18 cellular contexts compared by ENCODE assay signal in genomic region chr3:48208088-48208487, GRCh38. TPM values are rescaled to one million over a fixed set of nuclear protein-coding genes. Genes with fewer than 3 reads are reported as not detected.
DNase-seq lines count a peak whose midpoint lies in the region; ATAC-seq and TF ChIP-seq lines count a peak whose summit lies in the region.
"Had no signal": no experiment of that assay in that cellular context is flagged by ENCODE, and none has a peak within 500 bp of the region (broad histone marks: within the 10 kb centered on the region; RNA-seq: fewer than 3 reads in every experiment).

No MANE protein-coding gene starts in this region.

- no peaks in the 10 kb centered on the region for H3K9me3 ChIP-seq in right atrium auricular region
- peaks cover 6% of the 10 kb centered on the region; the same call in 1 of the 2 replicates for H3K9me3 ChIP-seq in NT2/D1 (ENCODE audit: insufficient read depth, low read length)
- peaks cover 0 to 4% of the 10 kb centered on the region in 2 donors for H3K9me3 ChIP-seq in neuronal stem cell (replicated peaks in 1 of 2; ENCODE audit: control insufficient read depth in 2 of 2, insufficient read depth in 1 of 2, low read depth in 1 of 2, low read length in 2 of 2)
- H3K9me3 ChIP-seq: Caco-2 had no signal

- H3K4ac ChIP-seq in neuronal stem cell (ENCODE audit: low read length), result no peak overlapping the region

- H3K4me3 ChIP-seq in right atrium auricular region (no peak overlapping the region), NT2/D1 (ENCODE audit: insufficient read length, low read depth) (peak overlapping the region; percentile 11), neuronal stem cell (ENCODE audit: low read length in 2 of 2) (peak overlapping the region in 1 of 2 donors; percentile 10)
- H3K4me3 ChIP-seq: BLaER1 had no signal

- peak overlapping the region; percentile 56 for H2AK5ac ChIP-seq in neuronal stem cell (ENCODE audit: low read depth, low read length)

- H3K36me3 ChIP-seq in right atrium auricular region (no peaks in the 10 kb centered on the region), NT2/D1 (ENCODE audit: insufficient read depth, insufficient read length, low read length) (no peaks in the 10 kb centered on the region), neuronal stem cell (replicated peaks in 1 of 2; ENCODE audit: control insufficient read depth in 2 of 2, insufficient read depth in 2 of 2, low read length in 2 of 2) (no peaks in the 10 kb centered on the region)
- H3K36me3 ChIP-seq: BLaER1 had no signal

- intact Hi-C loops in Right ventricle myocardium inferior (cut with DNase I), result no loop called here

- H3K27me3 ChIP-seq in right atrium auricular region (no peaks in the 10 kb centered on the region), NT2/D1 (ENCODE audit: insufficient read depth, insufficient read length) (no peaks in the 10 kb centered on the region), neuronal stem cell (ENCODE audit: control insufficient read depth in 3 of 3, insufficient read depth in 3 of 3, low read depth in 1 of 3, low read length in 3 of 3) (no peaks in the 10 kb centered on the region)
- H3K27me3 ChIP-seq: BLaER1 had no signal

- no peak overlapping the region for H2AFZ ChIP-seq in neuronal stem cell (ENCODE audit: low read length)

- no CpG with 5 or more reads among the region's 3 CpGs for WGBS in neuronal stem cell (ENCODE audit: extremely low coverage in 2 of 2, insufficient read length in 2 of 2, insufficient replicate concordance in 1 of 2), 2 donors

- H3K27ac ChIP-seq in right atrium auricular region, result no peak overlapping the region
- H3K27ac ChIP-seq in neuronal stem cell (replicated peaks; ENCODE audit: low read length), result no peak overlapping the region
- H3K27ac ChIP-seq: BLaER1, HL-60 had no signal

- H2BK5ac ChIP-seq in neuronal stem cell (ENCODE audit: low read length), result no peak overlapping the region

- H4K91ac ChIP-seq in neuronal stem cell (ENCODE audit: low read depth, low read length, poor library complexity), result no peak overlapping the region

- peak; percentile 76 for ATAC-seq in Right ventricle myocardium inferior
- peak; percentile 20 for ATAC-seq in esophagus mucosa

- H4K8ac ChIP-seq in neuronal stem cell (ENCODE audit: low read depth, low read length), result no peak overlapping the region

- no peak overlapping the region for H3K18ac ChIP-seq in neuronal stem cell (ENCODE audit: low read length)

- H2BK15ac ChIP-seq in neuronal stem cell (ENCODE audit: low read length), result no peak overlapping the region

- no peak overlapping the region for H3K14ac ChIP-seq in neuronal stem cell (ENCODE audit: low read length)

- H3K23ac ChIP-seq in neuronal stem cell (ENCODE audit: low read depth, low read length, poor library complexity), result no peak overlapping the region

- H3K9ac ChIP-seq in NT2/D1 (ENCODE audit: insufficient read length, low read depth), result no peak overlapping the region
- no peak overlapping the region for H3K9ac ChIP-seq in neuronal stem cell (ENCODE audit: low read depth, low read length, poor library complexity)
- H3K9ac ChIP-seq: BLaER1 had no signal

- DNase-seq in Right ventricle myocardium inferior (ENCODE audit: missing footprints) (no peak), right atrium auricular region (ENCODE audit: low spot score) (no peak), NT2/D1 (ENCODE audit: low read depth, low spot score) (no peak), neuronal stem cell (ENCODE audit: low spot score) (no peak), pons (ENCODE audit: low spot score) (no peak), hepatic stellate cell (ENCODE audit: low spot score) (no peak), HPDE6-E6E7 (ENCODE audit: extremely low spot score) (no peak)
- DNase-seq: 8988T, AML-193, Caco-2, DND-41, GF-D8, HCEC 1CT, HFFc6 had no signal

- H2BK120ac ChIP-seq in neuronal stem cell (ENCODE audit: low read depth, low read length), result no peak overlapping the region

- no peak overlapping the region for H2BK12ac ChIP-seq in neuronal stem cell (ENCODE audit: low read length)

- no peak for TF ChIP-seq CTCF in right atrium auricular region (IDR thresholded peaks at IDR 0.05)

- no peaks in the 10 kb centered on the region for H3K79me1 ChIP-seq in neuronal stem cell (ENCODE audit: low read depth, low read length)

- H3K4me1 ChIP-seq in right atrium auricular region, result no peaks in the 10 kb centered on the region
- peaks cover 2% of the 10 kb centered on the region for H3K4me1 ChIP-seq in NT2/D1 (ENCODE audit: insufficient read depth, insufficient read length)
- H3K4me1 ChIP-seq in neuronal stem cell (ENCODE audit: control insufficient read depth in 2 of 2, insufficient read depth in 1 of 2, low read depth in 1 of 2, low read length in 2 of 2), result no peaks in the 10 kb centered on the region
- H3K4me1 ChIP-seq: BLaER1, Caco-2 had no signal

- H3K4me2 ChIP-seq in neuronal stem cell (ENCODE audit: insufficient read depth, low read length, poor library complexity, severe bottlenecking), result no peak overlapping the region
- H3K4me2 ChIP-seq: BLaER1 had no signal

RNA-seq across cellular contexts. Expression of gene CAMP, which starts 15.2 kb away (rescaled TPM):
- total RNA-seq in Right ventricle myocardium inferior, result 1.5 TPM
- total RNA-seq in right atrium auricular region, result 1 to 10 TPM in 1 of 2 donors, not detected in 1; 1.5 TPM
- not detected for total RNA-seq in esophagus mucosa
- polyA plus RNA-seq in neuronal stem cell (2013, experiment 1 of 2), result not detected
- polyA plus RNA-seq in neuronal stem cell (2013, experiment 2 of 2), result not detected
- total RNA-seq: Caco-2; CD8-positive, alpha-beta memory T cell; HFFc6 had no signal
- polyA plus RNA-seq: CD8-positive, alpha-beta memory T cell had no signal

RNA-seq across cellular contexts. Expression of gene CDC25A, which starts 19.9 kb away (rescaled TPM):
- total RNA-seq in Right ventricle myocardium inferior (1.1 TPM), right atrium auricular region (under 1 TPM; 0.24 to 0.74 TPM), esophagus mucosa (3.8 TPM)
- 26.0 TPM for polyA plus RNA-seq in neuronal stem cell (2013, experiment 1 of 2)
- polyA plus RNA-seq in neuronal stem cell (2013, experiment 2 of 2), result 24.4 TPM
- polyA plus RNA-seq: CD8-positive, alpha-beta memory T cell had no signal

RNA-seq across cellular contexts. Expression of gene ZNF589, which starts 32.8 kb away (rescaled TPM):
- total RNA-seq in Right ventricle myocardium inferior (6.2 TPM), right atrium auricular region (1 to 10 TPM; 6.6 to 6.7 TPM), esophagus mucosa (6.9 TPM)
- polyA plus RNA-seq in neuronal stem cell (2013, experiment 1 of 2), result 28.2 TPM
- 29.0 TPM for polyA plus RNA-seq in neuronal stem cell (2013, experiment 2 of 2)
